ENCODE assay signal across 39 cellular contexts in genomic region chr4:161279095-161279494, GRCh38.
"Had no signal": no experiment of that assay in that cellular context is flagged by ENCODE, and none has a peak within 500 bp of the region (broad histone marks: within the 10 kb centered on the region; RNA-seq: fewer than 3 reads in every experiment).

No MANE protein-coding gene starts in this region.

- H3K36me3 Mint-ChIP-seq: activated naive CD4-positive, alpha-beta T cell treated with anti-CD3 and anti-CD28 coated beads, Interleukin-2, amount 10 ng/mL, durations not matched to agents 7 days and 5 days; activated naive CD4-positive, alpha-beta T cell treated with anti-CD3 and anti-CD28 coated beads, Interleukin-2, amount 50 U/mL, for 24 hours; activated naive CD8-positive, alpha-beta T cell; activated naive CD8-positive, alpha-beta T cell treated with anti-CD3 and anti-CD28 coated beads, Interleukin-2, amount 10 ng/mL, durations not matched to agents 7 days and 5 days; brain had no signal

- H3K27me3 ChIP-seq: adrenal gland, ascending aorta, body of pancreas, brain microvascular endothelial cell, breast epithelium, cardiac muscle cell had no signal

- DNase-seq: activated effector memory CD4-positive, alpha-beta T cell treated with anti-CD3 and anti-CD28 coated beads, Interleukin-2, amount 50 U/mL, for 16 hours; activated effector memory CD4-positive, alpha-beta T cell treated with Interleukin-2 at 50 U/mL for 16 hours; activated gamma-delta T cell; activated gamma-delta T cell treated with Interleukin-2 at 50 U/mL for 16 hours; activated naive CD4-positive, alpha-beta T cell; activated naive CD4-positive, alpha-beta T cell treated with anti-CD3 and anti-CD28 coated beads for 36 hours; activated naive CD4-positive, alpha-beta T cell treated with anti-CD3 and anti-CD28 coated beads, Interleukin-2, amount 10 ng/mL, durations not matched to agents 7 days and 5 days; activated naive CD4-positive, alpha-beta T cell treated with anti-CD3 and anti-CD28 coated beads, Interleukin-2, amount 50 U/mL, for 16 hours; activated naive CD4-positive, alpha-beta T cell treated with Interleukin-2 at 50 U/mL for 16 hours; activated naive CD8-positive, alpha-beta T cell treated with anti-CD3 and anti-CD28 coated beads, Interleukin-2, amount 10 ng/mL, durations not matched to agents 7 days and 5 days; activated naive CD8-positive, alpha-beta T cell treated with anti-CD3 and anti-CD28 coated beads, Interleukin-2, amount 50 U/mL, for 24 hours; activated T-cell treated with anti-CD3 and anti-CD28 coated beads, Interleukin-2, amount 50 U/mL, for 1 hour; activated T-cell treated with anti-CD3 and anti-CD28 coated beads, Interleukin-2, amount 50 U/mL, for 24 hours; activated T-cell treated with anti-CD3 and anti-CD28 coated beads, Interleukin-2, amount 50 U/mL, for 4 hours; activated T-cell treated with anti-CD3 and anti-CD28 coated beads, Interleukin-2, amount 50 U/mL, for 48 hours; activated T-cell treated with anti-CD3 and anti-CD28 coated beads, Interleukin-2, amount 50 U/mL, for 72 hours; adrenal gland; amniotic stem cell; amygdala; anterior cingulate cortex; aorta; body of pancreas; brain microvascular endothelial cell; caudate nucleus; central memory CD4-positive, alpha-beta T cell; cerebellar nuclear complex had no signal

- H3K4me1 Mint-ChIP-seq: activated naive CD4-positive, alpha-beta T cell treated with anti-CD3 and anti-CD28 coated beads, Interleukin-2, amount 10 ng/mL, durations not matched to agents 7 days and 5 days; activated naive CD4-positive, alpha-beta T cell treated with anti-CD3 and anti-CD28 coated beads, Interleukin-2, amount 50 U/mL, for 24 hours; activated naive CD8-positive, alpha-beta T cell treated with anti-CD3 and anti-CD28 coated beads, Interleukin-2, amount 10 ng/mL, durations not matched to agents 7 days and 5 days; activated naive CD8-positive, alpha-beta T cell treated with anti-CD3 and anti-CD28 coated beads, Interleukin-2, amount 50 U/mL, for 24 hours; activated T-helper 17 cell treated with anti-CD3 and anti-CD28 coated beads, Interleukin-2, amount 50 U/mL, for 72 hours; brain; central memory CD8-positive, alpha-beta T cell had no signal

- H3K27ac Mint-ChIP-seq: activated naive CD4-positive, alpha-beta T cell treated with anti-CD3 and anti-CD28 coated beads for 36 hours; activated naive CD4-positive, alpha-beta T cell treated with anti-CD3 and anti-CD28 coated beads, Interleukin-2, amount 10 ng/mL, durations not matched to agents 7 days and 5 days; activated naive CD4-positive, alpha-beta T cell treated with anti-CD3 and anti-CD28 coated beads, Interleukin-2, amount 50 U/mL, for 24 hours; activated naive CD4-positive, alpha-beta T cell treated with anti-CD3 and anti-CD28 coated beads, Interleukin-2, amount 50 U/mL, for 72 hours; activated naive CD8-positive, alpha-beta T cell; activated naive CD8-positive, alpha-beta T cell treated with anti-CD3 and anti-CD28 coated beads, Interleukin-2, amount 10 ng/mL, durations not matched to agents 7 days and 5 days; activated naive CD8-positive, alpha-beta T cell treated with anti-CD3 and anti-CD28 coated beads, Interleukin-2, amount 50 U/mL, for 24 hours; activated T-cell treated with anti-CD3 and anti-CD28 coated beads, Interleukin-2, amount 50 U/mL, for 24 hours; activated T-cell treated with anti-CD3 and anti-CD28 coated beads, Interleukin-2, amount 50 U/mL, for 72 hours; activated T-helper 1 cell treated with anti-CD3 and anti-CD28 coated beads, Interleukin-12 subunit alpha, Interleukin-12 subunit beta, Interleukin-2, Interleukin-4 antibody, amounts not matched to agents 30 ng/mL and 10 ng/mL and 1 ng/mL, durations not matched to agents 14 hours and 24 hours and 36 hours; activated T-helper 17 cell treated with anti-CD3 and anti-CD28 coated beads, Interleukin-2, amount 50 U/mL, for 72 hours; activated T-helper 2 cell treated with anti-CD3 and anti-CD28 coated beads, Interferon-gamma antibody, Interleukin-2, Interleukin-4, amounts not matched to agents 10 μg/mL and 5 μg/mL and 100 μg/mL, durations not matched to agents 14 hours and 24 hours and 36 hours; brain had no signal

- H3K27me3 Mint-ChIP-seq: activated naive CD4-positive, alpha-beta T cell treated with anti-CD3 and anti-CD28 coated beads, Interleukin-2, amount 10 ng/mL, durations not matched to agents 7 days and 5 days; activated naive CD4-positive, alpha-beta T cell treated with anti-CD3 and anti-CD28 coated beads, Interleukin-2, amount 50 U/mL, for 24 hours; activated naive CD8-positive, alpha-beta T cell; activated naive CD8-positive, alpha-beta T cell treated with anti-CD3 and anti-CD28 coated beads, Interleukin-2, amount 10 ng/mL, durations not matched to agents 7 days and 5 days; activated naive CD8-positive, alpha-beta T cell treated with anti-CD3 and anti-CD28 coated beads, Interleukin-2, amount 50 U/mL, for 24 hours; activated T-cell treated with anti-CD3 and anti-CD28 coated beads, Interleukin-2, amount 50 U/mL, for 24 hours; activated T-helper 17 cell treated with anti-CD3 and anti-CD28 coated beads, Interleukin-2, amount 50 U/mL, for 72 hours; central memory CD8-positive, alpha-beta T cell had no signal

- H3K9me3 Mint-ChIP-seq: activated naive CD4-positive, alpha-beta T cell treated with anti-CD3 and anti-CD28 coated beads, Interleukin-2, amount 50 U/mL, for 24 hours had no signal

- H3K4me3 Mint-ChIP-seq: activated naive CD4-positive, alpha-beta T cell treated with anti-CD3 and anti-CD28 coated beads for 36 hours; activated naive CD4-positive, alpha-beta T cell treated with anti-CD3 and anti-CD28 coated beads, Interleukin-2, amount 10 ng/mL, durations not matched to agents 7 days and 5 days; activated naive CD4-positive, alpha-beta T cell treated with anti-CD3 and anti-CD28 coated beads, Interleukin-2, amount 50 U/mL, for 24 hours; activated naive CD8-positive, alpha-beta T cell; activated naive CD8-positive, alpha-beta T cell treated with anti-CD3 and anti-CD28 coated beads, Interleukin-2, amount 10 ng/mL, durations not matched to agents 7 days and 5 days; activated naive CD8-positive, alpha-beta T cell treated with anti-CD3 and anti-CD28 coated beads, Interleukin-2, amount 50 U/mL, for 24 hours; activated T-cell treated with anti-CD3 and anti-CD28 coated beads, Interleukin-2, amount 50 U/mL, for 24 hours; activated T-cell treated with anti-CD3 and anti-CD28 coated beads, Interleukin-2, amount 50 U/mL, for 4 hours; activated T-cell treated with anti-CD3 and anti-CD28 coated beads, Interleukin-2, amount 50 U/mL, for 72 hours; activated T-helper 1 cell treated with anti-CD3 and anti-CD28 coated beads, Interleukin-12 subunit alpha, Interleukin-12 subunit beta, Interleukin-2, Interleukin-4 antibody, amounts not matched to agents 30 ng/mL and 10 ng/mL and 1 ng/mL, durations not matched to agents 14 hours and 24 hours and 36 hours; activated T-helper 17 cell treated with anti-CD3 and anti-CD28 coated beads, Interleukin-2, amount 50 U/mL, for 72 hours; brain; central memory CD8-positive, alpha-beta T cell had no signal

- H3K9me3 ChIP-seq: adrenal gland, ascending aorta, body of pancreas had no signal

- ATAC-seq: activated naive CD4-positive, alpha-beta T cell treated with anti-CD3 and anti-CD28 coated beads, Interleukin-2, amount 50 U/mL, for 72 hours; activated naive CD8-positive, alpha-beta T cell treated with anti-CD3 and anti-CD28 coated beads, Interleukin-2, amount 50 U/mL, for 24 hours; activated T-cell treated with anti-CD3 and anti-CD28 coated beads, Interleukin-2, amount 50 U/mL, for 4 hours; activated T-cell treated with anti-CD3 and anti-CD28 coated beads, Interleukin-2, amount 50 U/mL, for 72 hours; activated T-helper 17 cell treated with anti-CD3 and anti-CD28 coated beads, Interleukin-2, amount 50 U/mL, for 72 hours; body of pancreas had no signal

- FAIRE-seq: astrocyte, bronchial epithelial cell had no signal

- H3K36me3 ChIP-seq: adrenal gland, ascending aorta, brain microvascular endothelial cell, breast epithelium, cardiac muscle cell had no signal

- H3K4me1 ChIP-seq: adrenal gland, ascending aorta, body of pancreas, breast epithelium had no signal

- H3K4me3 ChIP-seq: adrenal gland, ascending aorta, body of pancreas, breast epithelium, cardiac muscle cell had no signal

- H3K27ac ChIP-seq: adrenal gland, ascending aorta, body of pancreas, brain microvascular endothelial cell, breast epithelium, cardiac muscle cell had no signal
